ENCODE assay signal across 1 cellular context in the genomic region with DNA sequence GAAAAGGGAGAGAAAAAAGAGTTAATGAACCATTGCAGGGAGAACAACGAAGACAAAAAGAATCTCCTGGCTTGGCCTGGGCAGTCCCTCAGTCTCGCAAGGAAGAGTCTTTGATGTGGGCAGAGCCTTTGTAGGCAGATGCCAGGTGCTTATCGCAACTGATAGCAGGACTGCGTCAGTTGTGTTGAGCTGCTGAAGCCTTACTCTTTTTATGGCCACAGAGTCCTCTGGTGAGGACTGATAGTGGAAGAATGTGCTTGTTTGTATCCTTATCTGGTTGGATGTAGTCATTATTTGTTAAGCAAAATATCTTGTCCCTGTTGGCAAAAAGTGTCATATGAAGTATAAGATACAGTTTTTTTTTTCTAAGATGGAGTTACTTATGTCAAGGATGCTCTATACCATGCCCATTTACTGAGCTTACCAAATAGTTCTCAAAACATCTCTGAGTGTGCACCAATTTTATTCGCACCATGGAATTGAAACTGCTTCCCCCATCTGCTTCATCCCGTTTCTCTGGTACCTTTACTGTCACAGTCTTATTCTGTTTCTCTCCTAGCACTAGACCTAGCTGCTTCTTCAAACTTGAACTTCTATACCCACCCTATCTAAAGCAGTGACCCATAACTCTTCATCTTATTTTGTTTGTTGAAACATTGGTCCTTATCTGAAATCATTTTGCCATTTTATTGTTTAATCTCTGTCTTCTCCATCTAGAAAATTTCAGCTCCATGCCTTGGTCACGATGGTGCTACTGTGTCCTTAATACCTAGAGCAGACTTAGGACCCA.
A peak's percentile ranks its signal among the peaks of the same experiment; 100 is the strongest.
TF ChIP-seq lines count a peak whose summit lies in the region.

No MANE protein-coding gene starts in this region.

TF ChIP-seq in HepG2, 621 proteins besides CTCF, POLR2A, EP300 and RAD21 (continued from another document):
- TF ChIP-seq ZNF614 (CRISPR knock-in tag; IDR thresholded peaks at IDR 0.05; ENCODE audit: borderline replicate concordance) (no peak), CREM (IDR thresholded peaks at IDR 0.05) (peak; percentile 57), CREM (CRISPR knock-in tag; IDR thresholded peaks at IDR 0.05) (no peak)
- TF ChIP-seq, protein P1, sequence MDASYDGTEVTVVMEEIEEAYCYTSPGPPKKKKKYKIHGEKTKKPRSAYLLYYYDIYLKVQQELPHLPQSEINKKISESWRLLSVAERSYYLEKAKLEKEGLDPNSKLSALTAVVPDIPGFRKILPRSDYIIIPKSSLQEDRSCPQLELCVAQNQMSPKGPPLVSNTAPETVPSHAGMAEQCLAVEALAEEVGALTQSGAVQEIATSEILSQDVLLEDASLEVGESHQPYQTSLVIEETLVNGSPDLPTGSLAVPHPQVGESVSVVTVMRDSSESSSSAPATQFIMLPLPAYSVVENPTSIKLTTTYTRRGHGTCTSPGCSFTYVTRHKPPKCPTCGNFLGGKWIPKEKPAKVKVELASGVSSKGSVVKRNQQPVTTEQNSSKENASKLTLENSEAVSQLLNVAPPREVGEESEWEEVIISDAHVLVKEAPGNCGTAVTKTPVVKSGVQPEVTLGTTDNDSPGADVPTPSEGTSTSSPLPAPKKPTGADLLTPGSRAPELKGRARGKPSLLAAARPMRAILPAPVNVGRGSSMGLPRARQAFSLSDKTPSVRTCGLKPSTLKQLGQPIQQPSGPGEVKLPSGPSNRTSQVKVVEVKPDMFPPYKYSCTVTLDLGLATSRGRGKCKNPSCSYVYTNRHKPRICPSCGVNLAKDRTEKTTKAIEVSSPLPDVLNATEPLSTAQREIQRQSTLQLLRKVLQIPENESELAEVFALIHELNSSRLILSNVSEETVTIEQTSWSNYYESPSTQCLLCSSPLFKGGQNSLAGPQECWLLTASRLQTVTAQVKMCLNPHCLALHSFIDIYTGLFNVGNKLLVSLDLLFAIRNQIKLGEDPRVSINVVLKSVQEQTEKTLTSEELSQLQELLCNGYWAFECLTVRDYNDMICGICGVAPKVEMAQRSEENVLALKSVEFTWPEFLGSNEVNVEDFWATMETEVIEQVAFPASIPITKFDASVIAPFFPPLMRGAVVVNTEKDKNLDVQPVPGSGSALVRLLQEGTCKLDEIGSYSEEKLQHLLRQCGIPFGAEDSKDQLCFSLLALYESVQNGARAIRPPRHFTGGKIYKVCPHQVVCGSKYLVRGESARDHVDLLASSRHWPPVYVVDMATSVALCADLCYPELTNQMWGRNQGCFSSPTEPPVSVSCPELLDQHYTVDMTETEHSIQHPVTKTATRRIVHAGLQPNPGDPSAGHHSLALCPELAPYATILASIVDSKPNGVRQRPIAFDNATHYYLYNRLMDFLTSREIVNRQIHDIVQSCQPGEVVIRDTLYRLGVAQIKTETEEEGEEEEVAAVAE (CRISPR knock-in tag; IDR thresholded peaks at IDR 0.05; ENCODE audit: borderline replicate concordance): no peak
